2 cellular contexts compared by ENCODE assay signal in genomic region chr1:223849855-223850254, GRCh38.
TF ChIP-seq lines count a peak whose summit lies in the region.

No MANE protein-coding gene starts in this region.

TF ChIP-seq in GM23338, 12 proteins besides CTCF, POLR2A, EP300 and RAD21 (continued from another document):
- TF ChIP-seq ZNF462 (CRISPR knock-in tag; IDR thresholded peaks at IDR 0.05) (no peak), STAT1 (IDR thresholded peaks at IDR 0.05; ENCODE audit: unreplicated experiment) (no peak), JUNB (IDR thresholded peaks at IDR 0.05; ENCODE audit: unreplicated experiment) (no peak), REST (IDR thresholded peaks at IDR 0.05; ENCODE audit: unreplicated experiment) (no peak), ZNF114 (CRISPR knock-in tag; IDR thresholded peaks at IDR 0.05) (no peak), EZH2 (IDR thresholded peaks at IDR 0.05; ENCODE audit: low read depth, unreplicated experiment) (no peak), ZNF331 (CRISPR knock-in tag; IDR thresholded peaks at IDR 0.05; ENCODE audit: low read depth) (no peak), ETS1 (IDR thresholded peaks at IDR 0.05) (no peak), NANOG (IDR thresholded peaks at IDR 0.05; ENCODE audit: borderline replicate concordance) (no peak)

TF ChIP-seq in K562, 482 proteins besides CTCF, POLR2A, EP300 and RAD21 (continued from another document):
- TF ChIP-seq CREB5 (CRISPR knock-in tag; IDR thresholded peaks at IDR 0.05) (no peak), TRIM24 (IDR thresholded peaks at IDR 0.05) (peak; percentile 41 to 64), TRIM28 (IDR thresholded peaks at IDR 0.05) (peak; percentile 71; the same call in 1 of the 2 replicates), ZNF212 (CRISPR knock-in tag; IDR thresholded peaks at IDR 0.05) (no peak), ZNF316 (IDR thresholded peaks at IDR 0.05) (peak; percentile 85)
